ENCODE assay signal across 8 cellular contexts in the genomic region with DNA sequence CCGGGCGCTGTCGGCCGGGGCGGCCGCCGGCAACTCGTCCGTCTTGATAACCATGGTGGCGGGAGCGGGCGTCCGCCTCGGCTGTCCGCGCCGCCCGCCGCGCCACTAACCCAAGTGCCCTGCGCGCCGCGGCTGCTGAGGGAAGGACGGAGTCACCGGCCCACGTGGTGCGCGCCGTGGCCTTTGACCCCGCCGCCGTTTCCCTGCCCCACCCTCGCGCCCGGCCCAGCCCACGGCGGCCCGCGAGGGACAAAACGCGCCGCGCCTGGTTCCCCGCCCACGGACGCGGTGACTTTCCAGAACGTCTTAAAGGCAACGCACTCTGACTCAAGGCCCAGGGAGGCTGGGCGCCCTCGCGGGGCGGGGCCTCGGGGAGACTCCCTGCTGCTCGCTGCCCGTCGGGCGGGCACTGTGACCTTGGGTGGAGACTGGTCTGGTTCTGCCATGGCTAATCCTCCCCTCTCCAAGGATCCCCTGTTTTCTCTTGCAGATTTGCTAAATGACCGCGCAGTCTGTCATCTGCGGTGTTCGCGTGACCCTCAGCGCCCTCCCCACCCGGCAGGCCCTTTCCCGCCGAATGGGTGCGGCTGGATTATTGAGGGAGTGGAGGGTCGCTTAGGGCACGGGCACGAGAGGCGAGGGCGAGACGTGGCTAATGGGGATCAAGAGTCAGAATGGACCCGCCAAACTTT. TPM values are rescaled to one million over a fixed set of nuclear protein-coding genes. Genes with fewer than 3 reads are reported as not detected.
A peak's percentile ranks its signal among the peaks of the same experiment; 100 is the strongest.
DNase-seq lines count a peak whose midpoint lies in the region; TF ChIP-seq lines count a peak whose summit lies in the region.

Gene CLUH, minus strand, starts transcription at position 157 of the 692 bp plus-strand sequence. Its CDS starts 103 bp downstream, at position 54.

- peaks cover 39% of the 10 kb centered on the region for H3K4me1 Mint-ChIP-seq in nephron progenitor cell
- H3K4me1 Mint-ChIP-seq in stimulated activated naive CD8-positive, alpha-beta T cell treated with anti-CD3 and anti-CD28 coated beads, Interleukin-15, Interleukin-2, amounts not matched to agents 100 ng/mL and 50 ng/mL, for 24 hours (ENCODE audit: low read depth) = peaks cover 39% of the 10 kb centered on the region

- no peak for TF ChIP-seq CTCF in LNCaP clone FGC (IDR thresholded peaks at IDR 0.05; ENCODE audit: control insufficient read depth, extremely low read depth, insufficient read depth)
- TF ChIP-seq CTCF in fibroblast of the aortic adventitia (IDR thresholded peaks at IDR 0.05; ENCODE audit: insufficient read depth, low read length) = no peak
- no peak for TF ChIP-seq CTCF in nephron progenitor cell (IDR thresholded peaks at IDR 0.05)

- no peak within 1 kb of the TSS for H3K27ac Mint-ChIP-seq in nephron progenitor cell
- H3K27ac Mint-ChIP-seq in stimulated activated naive CD8-positive, alpha-beta T cell treated with anti-CD3 and anti-CD28 coated beads, Interleukin-15, Interleukin-2, amounts not matched to agents 100 ng/mL and 50 ng/mL, for 24 hours = peak within 1 kb of the TSS; percentile 96

- no peaks in the 10 kb centered on the region for H3K36me3 Mint-ChIP-seq in nephron progenitor cell (ENCODE audit: low read depth)
- H3K36me3 Mint-ChIP-seq in stimulated activated naive CD8-positive, alpha-beta T cell treated with anti-CD3 and anti-CD28 coated beads, Interleukin-15, Interleukin-2, amounts not matched to agents 100 ng/mL and 50 ng/mL, for 24 hours (ENCODE audit: low read depth) = peaks cover 12% of the 10 kb centered on the region

- H3K4me3 Mint-ChIP-seq in nephron progenitor cell = peak within 1 kb of the TSS; percentile 85
- H3K4me3 Mint-ChIP-seq in stimulated activated naive CD8-positive, alpha-beta T cell treated with anti-CD3 and anti-CD28 coated beads, Interleukin-15, Interleukin-2, amounts not matched to agents 100 ng/mL and 50 ng/mL, for 24 hours = peak within 1 kb of the TSS; percentile 97

- peaks cover 6% of the 10 kb centered on the region for H3K27me3 Mint-ChIP-seq in nephron progenitor cell (ENCODE audit: low read depth, poor library complexity)
- no peaks in the 10 kb centered on the region for H3K27me3 Mint-ChIP-seq in stimulated activated naive CD8-positive, alpha-beta T cell treated with anti-CD3 and anti-CD28 coated beads, Interleukin-15, Interleukin-2, amounts not matched to agents 100 ng/mL and 50 ng/mL, for 24 hours

- H3K4me3 ChIP-seq in LNCaP clone FGC (ENCODE audit: low read depth, low read length) (peak within 1 kb of the TSS; percentile 80), fibroblast of the aortic adventitia (ENCODE audit: low read depth, low read length) (peak within 1 kb of the TSS; percentile 81)

- DNase-seq in ELF-1 (ENCODE audit: low read depth, low spot score) (peak; percentile 92), GOT3 (lab: John Stamatoyannopoulos, UW) (peak; percentile 90), LNCaP clone FGC (ENCODE audit: low read depth) (peak; percentile 90), SHP77 (lab: John Stamatoyannopoulos, UW) (peak; percentile 95 to 96), fibroblast of the aortic adventitia (ENCODE audit: low read depth) (peak; percentile 96), nephron progenitor cell (peak; percentile 84)
- peak; percentile 96 for DNase-seq in activated effector memory CD4-positive, alpha-beta T cell treated with Interleukin-2 at 50 U/mL for 16 hours

- no peaks in the 10 kb centered on the region for H3K9me3 Mint-ChIP-seq in nephron progenitor cell
- H3K9me3 Mint-ChIP-seq in stimulated activated naive CD8-positive, alpha-beta T cell treated with anti-CD3 and anti-CD28 coated beads, Interleukin-15, Interleukin-2, amounts not matched to agents 100 ng/mL and 50 ng/mL, for 24 hours = no peaks in the 10 kb centered on the region

RNA-seq across cellular contexts. Expression of gene CLUH, which starts in this region (rescaled TPM):
- 17.1 and 39.1 TPM in 2 replicates for total RNA-seq in fibroblast of the aortic adventitia (ENCODE audit: low replicate concordance)

Comparison
In these comparisons a context has a peak if more than half of its experiments do, and no peak if none do; other contexts are left out.
1. Peak in every context shown above with its lines: DNase-seq and H3K4me3 ChIP-seq.